Comparison of ENCODE assay signal across 1 cellular context in the genomic region with DNA sequence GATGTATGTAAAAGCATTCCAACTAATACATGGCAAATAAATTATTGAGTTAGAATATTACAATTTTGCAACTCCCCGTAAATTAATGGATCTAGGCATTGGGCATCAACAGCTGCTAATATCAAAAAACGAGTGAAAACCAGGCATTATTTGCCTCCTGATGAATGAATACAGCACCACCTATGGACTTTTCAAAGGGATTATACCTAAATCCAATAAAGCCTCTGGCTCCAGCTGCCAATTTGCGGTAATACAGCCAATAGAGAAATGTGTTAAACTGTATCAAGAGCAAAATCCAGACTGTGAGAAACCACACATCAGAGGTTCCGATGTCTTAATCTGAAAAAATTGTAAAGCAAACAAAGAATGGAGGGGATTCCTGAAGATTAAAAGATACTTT.
TF ChIP-seq lines count a peak whose summit lies in the region.

No MANE protein-coding gene starts in this region.

TF ChIP-seq in SK-N-SH treated with all-trans-retinoic acid at 6 μM for 48 hours, 23 proteins besides CTCF, POLR2A, EP300 and RAD21 (continued from another document):
- TF ChIP-seq, protein P1, sequence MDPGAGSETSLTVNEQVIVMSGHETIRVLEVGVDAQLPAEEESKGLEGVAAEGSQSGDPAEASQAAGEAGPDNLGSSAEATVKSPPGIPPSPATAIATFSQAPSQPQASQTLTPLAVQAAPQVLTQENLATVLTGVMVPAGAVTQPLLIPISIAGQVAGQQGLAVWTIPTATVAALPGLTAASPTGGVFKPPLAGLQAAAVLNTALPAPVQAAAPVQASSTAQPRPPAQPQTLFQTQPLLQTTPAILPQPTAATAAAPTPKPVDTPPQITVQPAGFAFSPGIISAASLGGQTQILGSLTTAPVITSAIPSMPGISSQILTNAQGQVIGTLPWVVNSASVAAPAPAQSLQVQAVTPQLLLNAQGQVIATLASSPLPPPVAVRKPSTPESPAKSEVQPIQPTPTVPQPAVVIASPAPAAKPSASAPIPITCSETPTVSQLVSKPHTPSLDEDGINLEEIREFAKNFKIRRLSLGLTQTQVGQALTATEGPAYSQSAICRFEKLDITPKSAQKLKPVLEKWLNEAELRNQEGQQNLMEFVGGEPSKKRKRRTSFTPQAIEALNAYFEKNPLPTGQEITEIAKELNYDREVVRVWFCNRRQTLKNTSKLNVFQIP (CRISPR knock-in tag; IDR thresholded peaks at IDR 0.05; ENCODE audit: borderline replicate concordance, low read depth): no peak
